In genomic region chr4:1300466-1301455, GRCh38 we compare ENCODE assay signal across 8 cellular contexts. TPM values are rescaled to one million over a fixed set of nuclear protein-coding genes. Genes with fewer than 3 reads are reported as not detected.
A peak's percentile ranks its signal among the peaks of the same experiment; 100 is the strongest.
DNase-seq lines count a peak whose midpoint lies in the region; ATAC-seq and TF ChIP-seq lines count a peak whose summit lies in the region.

No MANE protein-coding gene starts in this region.

- ATAC-seq in Right ventricle myocardium superior (ENCODE audit: poor library complexity) (peak; percentile 33), GM19467 (IDR thresholded peaks at IDR 0.05; ENCODE audit: unreplicated experiment) (no peak)

- intact Hi-C loops in Right ventricle myocardium superior (cut with DNase I), result no loop called here

- TF ChIP-seq CTCF in GM20000 (IDR thresholded peaks at IDR 0.05; ENCODE audit: extremely low read depth, missing control alignments), result no peak

- H3K4me3 ChIP-seq in skeletal muscle cell (ENCODE audit: low read depth, low read length), result no peak overlapping the region

- DNase-seq in HT1080 (ENCODE audit: low read depth) (peak; percentile 60), activated T-helper 1 cell treated with Interleukin-2 at 50 U/mL for 16 hours (ENCODE audit: low read depth) (peak; percentile 18), Right ventricle myocardium superior (peak; percentile 80), skeletal muscle cell (ENCODE audit: low read depth) (peak; percentile 47), SK-N-DZ (ENCODE audit: low spot score) (no peak), LoVo (ENCODE audit: low spot score) (no peak), GM20000 (ENCODE audit: low spot score) (no peak)

RNA-seq across cellular contexts. Expression of gene MAEA, which starts 11.1 kb away (rescaled TPM):
- 97.3 and 124 TPM in 2 replicates for total RNA-seq in HT1080 (2014; rRNA removed; shearing (Covaris generic))
- 82.7 and 86.9 TPM in 2 replicates for polyA plus RNA-seq in HT1080 (2015; cell fraction: cytosol; rRNA removed)
- polyA plus RNA-seq in HT1080 (2015; cell fraction: nucleus; rRNA removed), result 117 and 120 TPM in 2 replicates
- 50.3 TPM for total RNA-seq in Right ventricle myocardium superior
- polyA plus RNA-seq in SK-N-DZ (2014; cell fraction: cytosol; rRNA removed), result 91.7 and 92.2 TPM in 2 replicates
- polyA plus RNA-seq in SK-N-DZ (2014; cell fraction: nucleus; rRNA removed), result 101 and 110 TPM in 2 replicates

RNA-seq across cellular contexts. Expression of gene UVSSA, which starts 46.2 kb away (rescaled TPM):
- 4.6 and 7.1 TPM in 2 replicates for total RNA-seq in HT1080 (2014; rRNA removed; shearing (Covaris generic))
- polyA plus RNA-seq in HT1080 (2015; cell fraction: cytosol; rRNA removed), result 5.0 and 5.8 TPM in 2 replicates
- polyA plus RNA-seq in HT1080 (2015; cell fraction: nucleus; rRNA removed), result 46.5 and 48.7 TPM in 2 replicates
- total RNA-seq in Right ventricle myocardium superior, result 6.7 TPM
- 2.6 and 3.3 TPM in 2 replicates for polyA plus RNA-seq in SK-N-DZ (2014; cell fraction: cytosol; rRNA removed)
- 30.7 and 37.5 TPM in 2 replicates for polyA plus RNA-seq in SK-N-DZ (2014; cell fraction: nucleus; rRNA removed)

RNA-seq across cellular contexts. Expression of gene CTBP1, which starts 51.8 kb away (rescaled TPM):
- 205 and 256 TPM in 2 replicates for total RNA-seq in HT1080 (2014; rRNA removed; shearing (Covaris generic))
- polyA plus RNA-seq in HT1080 (2015; cell fraction: cytosol; rRNA removed), result 120 and 141 TPM in 2 replicates
- 151 and 168 TPM in 2 replicates for polyA plus RNA-seq in HT1080 (2015; cell fraction: nucleus; rRNA removed)
- 133 TPM for total RNA-seq in Right ventricle myocardium superior
- polyA plus RNA-seq in SK-N-DZ (2014; cell fraction: cytosol; rRNA removed), result 176 and 237 TPM in 2 replicates
- 231 and 361 TPM in 2 replicates for polyA plus RNA-seq in SK-N-DZ (2014; cell fraction: nucleus; rRNA removed)

Comparison
In these comparisons a context has a peak if more than half of its experiments do, and no peak if none do; other contexts are left out.
1. DNase-seq: peak in HT1080 (single experiment), activated T-helper 1 cell treated with Interleukin-2 at 50 U/mL for 16 hours (single experiment), Right ventricle myocardium superior (single experiment) and skeletal muscle cell (single experiment); none in SK-N-DZ (single experiment), LoVo (single experiment) and GM20000 (single experiment).